Comparison of ENCODE assay signal across 2 cellular contexts in genomic region chr20:35652641-35653429, GRCh38.
TF ChIP-seq lines count a peak whose summit lies in the region.

No MANE protein-coding gene starts in this region.

TF ChIP-seq in A549, 52 proteins besides CTCF, POLR2A, EP300 and RAD21:
- TF ChIP-seq BCL3 (IDR thresholded peaks at IDR 0.05) (no peak), TFCP2L1 (CRISPR knock-in tag; IDR thresholded peaks at IDR 0.05) (no peak), SMC3 (IDR thresholded peaks at IDR 0.05) (no peak)

TF ChIP-seq in GM23338, 12 proteins besides CTCF, POLR2A, EP300 and RAD21:
- TF ChIP-seq EZH2phosphoT487 (IDR thresholded peaks at IDR 0.05; ENCODE audit: unreplicated experiment) (no peak), STAT1 (IDR thresholded peaks at IDR 0.05; ENCODE audit: unreplicated experiment) (no peak), ETS1 (IDR thresholded peaks at IDR 0.05) (no peak), NANOG (IDR thresholded peaks at IDR 0.05; ENCODE audit: borderline replicate concordance) (no peak)
